8 cellular contexts compared by ENCODE assay signal in the genomic region with DNA sequence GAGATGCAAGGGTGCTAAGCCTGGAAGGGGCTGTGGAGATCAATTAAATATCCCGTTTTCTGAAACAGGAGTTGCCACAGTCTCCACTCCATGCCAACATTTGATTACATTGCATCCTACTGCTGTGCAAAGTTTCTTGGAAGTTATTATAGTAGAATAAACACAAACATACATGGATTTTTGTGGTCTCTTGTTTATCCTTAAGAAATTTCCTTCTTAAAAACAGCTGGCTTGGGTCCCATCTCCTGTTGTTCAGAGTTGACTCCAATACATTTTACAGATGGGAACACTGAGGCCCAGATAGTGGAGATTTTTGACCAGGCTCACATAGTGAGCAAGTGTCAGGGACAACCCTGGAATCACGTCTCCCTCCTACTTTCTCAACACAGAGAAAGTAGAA.
"Had no signal": no experiment of that assay in that cellular context is flagged by ENCODE, and none has a peak within 500 bp of the region (broad histone marks: within the 10 kb centered on the region; RNA-seq: fewer than 3 reads in every experiment).

No MANE protein-coding gene starts in this region.

- ATAC-seq: GM12878 had no signal

- DNase-seq: GDM1, GF-D8 had no signal

- FAIRE-seq: G401.6, GM12878, GM12891, GM12892, GM18507, GM19239 had no signal

- H3K4me3 ChIP-seq: GM12878 had no signal
